ENCODE assay signal across 8 cellular contexts in the genomic region with DNA sequence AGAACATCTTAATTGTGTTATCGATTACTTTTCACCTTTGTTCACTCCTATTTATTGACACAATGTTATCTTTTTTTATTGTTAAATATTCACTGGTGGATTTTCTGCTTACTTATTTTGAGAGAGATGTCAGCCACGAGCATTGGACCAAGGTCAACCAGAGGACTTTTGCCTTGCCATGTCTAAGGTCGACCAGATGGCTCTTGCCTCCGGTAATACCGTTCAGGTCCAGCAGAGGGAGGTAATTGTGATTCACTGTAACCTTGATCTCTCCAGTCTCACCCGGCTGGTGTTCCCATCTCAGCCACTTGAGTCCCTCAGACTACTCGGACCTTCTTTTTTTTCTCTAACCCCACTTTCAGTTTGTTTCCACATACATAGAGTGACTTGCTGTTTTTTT.
DNase-seq lines count a peak whose midpoint lies in the region; ATAC-seq, FAIRE-seq and TF ChIP-seq lines count a peak whose summit lies in the region.

No MANE protein-coding gene starts in this region.

- no peaks in the 10 kb centered on the region for H3K4me1 ChIP-seq in mucosa of descending colon (ENCODE audit: low read depth)

- peaks cover 70% of the 10 kb centered on the region for H3K9me3 ChIP-seq in mucosa of descending colon

- intact Hi-C loops in mucosa of descending colon (cut with DNase I, micrococcal nuclease), result no loop called here

- peak; percentile 81 for FAIRE-seq in urothelium cell line (lab: Jason Lieb, UNC)

- peak; percentile 17 to 22 for DNase-seq in stimulated activated CD4-positive, alpha-beta T cell treated with anti-CD3 and anti-CD28 coated beads, Interleukin-2, amount 100 ng/mL, for 24 hours
- DNase-seq in stimulated activated CD4-positive, alpha-beta T cell treated with anti-CD3 and anti-CD28 coated beads, Interleukin-4, amount 100 ng/mL, for 4 hours, result no peak
- peak; percentile 63 for DNase-seq in MV-4-11 (lab: John Stamatoyannopoulos, UW)
- peak in 1 of 2 donors; percentile 29 for DNase-seq in cardiac fibroblast (ENCODE audit: low read depth in 2 of 2)
- DNase-seq in urothelium cell line (ENCODE audit: low spot score), result peak; percentile 50
- no peak for DNase-seq in mucosa of descending colon
- DNase-seq in nucleus accumbens (lab: John Stamatoyannopoulos, UW), result no peak
- no peak for DNase-seq in putamen (ENCODE audit: low spot score)

- no peaks in the 10 kb centered on the region for H3K36me3 ChIP-seq in mucosa of descending colon (ENCODE audit: low read depth)

- H3K4me3 ChIP-seq in cardiac fibroblast (replicated peaks in 1 of 2; ENCODE audit: low read depth in 2 of 2, low read length in 2 of 2) (no peak overlapping the region), mucosa of descending colon (no peak overlapping the region)

- TF ChIP-seq CTCF in cardiac fibroblast (IDR thresholded peaks at IDR 0.05; ENCODE audit: low read depth, low read length) (peak; percentile 52), mucosa of descending colon (IDR thresholded peaks at IDR 0.05) (no peak)

- no peak for ATAC-seq in mucosa of descending colon

Comparison
In these comparisons a context has a peak if more than half of its experiments do, and no peak if none do; other contexts are left out.
1. DNase-seq: peak in stimulated activated CD4-positive, alpha-beta T cell treated with anti-CD3 and anti-CD28 coated beads, Interleukin-2, amount 100 ng/mL, for 24 hours (2 of 2), MV-4-11 (single experiment) and urothelium cell line (single experiment); none in stimulated activated CD4-positive, alpha-beta T cell treated with anti-CD3 and anti-CD28 coated beads, Interleukin-4, amount 100 ng/mL, for 4 hours (0 of 2), mucosa of descending colon (0 of 3), nucleus accumbens (0 of 56) and putamen (single experiment).